8 cellular contexts compared by ENCODE assay signal in genomic region chr5:36875051-36875788, GRCh38. TPM values are rescaled to one million over a fixed set of nuclear protein-coding genes. Genes with fewer than 3 reads are reported as not detected.
DNase-seq lines count a peak whose midpoint lies in the region; ATAC-seq and TF ChIP-seq lines count a peak whose summit lies in the region.

No MANE protein-coding gene starts in this region.

- peaks cover 23% of the 10 kb centered on the region for H3K4me1 ChIP-seq in muscle layer of colon (ENCODE audit: insufficient read depth, low read length)

- no peaks in the 10 kb centered on the region for H3K27me3 ChIP-seq in muscle layer of colon (ENCODE audit: control insufficient read depth in 1 of 2, insufficient read depth in 2 of 2, low read length in 2 of 2)

- ATAC-seq in GM21423 (IDR thresholded peaks at IDR 0.05; ENCODE audit: unreplicated experiment), result peak; percentile 20
- peak; percentile 24 for ATAC-seq in stimulated activated naive CD8-positive, alpha-beta T cell treated with anti-CD3 and anti-CD28 coated beads, Interleukin-15, Interleukin-2, amounts not matched to agents 100 U/mL and 50 U/mL, for 24 hours
- ATAC-seq in HG02970 (IDR thresholded peaks at IDR 0.05; ENCODE audit: low FRiP score, unreplicated experiment), result no peak

- DNase-seq in AG08395 (ENCODE audit: low spot score) (peak; percentile 39), NCI-H69 (lab: John Stamatoyannopoulos, UW) (peak; percentile 83), activated T-cell treated with anti-CD3 and anti-CD28 coated beads for 4 hours (peak; percentile 14), epithelial cell of proximal tubule (ENCODE audit: low read depth) (no peak)
- DNase-seq in stimulated activated naive CD8-positive, alpha-beta T cell treated with anti-CD3 and anti-CD28 coated beads, Interleukin-15, Interleukin-2, amounts not matched to agents 100 U/mL and 50 U/mL, for 24 hours, result peak; percentile 65

- no peaks in the 10 kb centered on the region for H3K36me3 ChIP-seq in muscle layer of colon (ENCODE audit: insufficient read depth, low read length)

- no peaks in the 10 kb centered on the region for H3K9me3 ChIP-seq in muscle layer of colon (ENCODE audit: low read length)

- H3K4me3 ChIP-seq in epithelial cell of proximal tubule (ENCODE audit: low read depth, low read length), result peak overlapping the region; percentile 85
- H3K4me3 ChIP-seq in muscle layer of colon (ENCODE audit: low read depth in 1 of 2, low read length in 2 of 2), result peak overlapping the region; percentile 79 to 95

- peak overlapping the region; percentile 99 for H3K27ac ChIP-seq in muscle layer of colon (ENCODE audit: low read depth, low read length)

- no peak for TF ChIP-seq CTCF in epithelial cell of proximal tubule (conservative IDR thresholded peaks at IDR 0.05; ENCODE audit: low read depth, low read length)

- peak overlapping the region; percentile 98 for H3K9ac ChIP-seq in muscle layer of colon (ENCODE audit: low read length)

RNA-seq across cellular contexts. Expression of gene NIPBL, which starts 1.3 kb away (rescaled TPM):
- 6.4 and 6.9 TPM in 2 replicates for total RNA-seq in epithelial cell of proximal tubule
